11 cellular contexts compared by ENCODE assay signal in the genomic region with DNA sequence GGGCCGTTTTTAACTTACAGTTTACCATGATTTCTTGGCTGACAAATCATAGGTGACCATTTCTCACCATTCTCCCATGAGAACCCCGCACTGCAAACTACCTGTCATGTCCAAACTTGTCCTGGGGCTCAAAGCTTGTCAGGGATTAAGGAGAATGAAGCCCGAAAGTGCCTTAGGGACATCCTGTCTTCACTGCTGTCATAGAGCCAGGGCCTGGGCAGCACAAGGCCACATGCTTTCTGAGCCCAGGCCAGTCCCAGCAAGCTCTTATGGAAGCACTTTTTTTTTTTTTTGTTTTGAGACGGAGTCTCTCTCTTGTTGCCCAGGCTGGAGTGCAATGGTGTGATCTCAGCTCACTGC. TPM values are rescaled to one million over a fixed set of nuclear protein-coding genes. Genes with fewer than 3 reads are reported as not detected.
DNase-seq lines count a peak whose midpoint lies in the region; ATAC-seq and TF ChIP-seq lines count a peak whose summit lies in the region.
"Had no signal": no experiment of that assay in that cellular context is flagged by ENCODE, and none has a peak within 500 bp of the region (broad histone marks: within the 10 kb centered on the region; RNA-seq: fewer than 3 reads in every experiment).

No MANE protein-coding gene starts in this region.

- DNase-seq in CD14-positive monocyte (ENCODE audit: low spot score): no peak
- DNase-seq in cerebellar cortex (ENCODE audit: low spot score): peak; percentile 88
- no peak for DNase-seq in natural killer cell treated with Interleukin-12 subunit alpha and Interleukin-12 subunit beta and Interleukin-15 and Interleukin-18, amount 100 ng/mL, for 72 hours (ENCODE audit: low spot score)
- no peak for DNase-seq in kidney glomerular epithelial cell (lab: John Stamatoyannopoulos, UW)
- DNase-seq in HCEC 1CT: no peak
- no peak for DNase-seq in SIG-M5 (lab: John Stamatoyannopoulos, UW)
- DNase-seq: activated CD4-positive, CD25-positive, alpha-beta regulatory T cell; GDM1; sigmoid colon had no signal

- TF ChIP-seq CTCF in CD14-positive monocyte (IDR thresholded peaks at IDR 0.05): no peak

- H3K27me3 Mint-ChIP-seq in CD14-positive monocyte (ENCODE audit: low read depth in 3 of 3) (peaks cover 0 to 2% (median 2%) of the 10 kb centered on the region in 3 donors), IgD-negative memory B cell (no peaks in the 10 kb centered on the region)
- H3K27me3 Mint-ChIP-seq in natural killer cell treated with Interleukin-12 subunit alpha and Interleukin-12 subunit beta and Interleukin-15 and Interleukin-18, amount 100 ng/mL, for 72 hours: no peaks in the 10 kb centered on the region

- H3K9me3 Mint-ChIP-seq in CD14-positive monocyte (no peaks in the 10 kb centered on the region), IgD-negative memory B cell (no peaks in the 10 kb centered on the region)
- no peaks in the 10 kb centered on the region for H3K9me3 Mint-ChIP-seq in natural killer cell treated with Interleukin-12 subunit alpha and Interleukin-12 subunit beta and Interleukin-15 and Interleukin-18, amount 100 ng/mL, for 72 hours

- intact Hi-C loops in CD14-positive monocyte (cut with micrococcal nuclease): no loop called here

- ATAC-seq in natural killer cell treated with Interleukin-12 subunit alpha and Interleukin-12 subunit beta and Interleukin-15 and Interleukin-18, amount 100 ng/mL, for 72 hours: no peak
- no peak for ATAC-seq in GM21526 (IDR thresholded peaks at IDR 0.05; ENCODE audit: low FRiP score, unreplicated experiment)

- H3K4me3 Mint-ChIP-seq in CD14-positive monocyte: no peak overlapping the region
- H3K4me3 Mint-ChIP-seq in IgD-negative memory B cell: peak overlapping the region in 3 of 4 donors; percentile 21 to 76 (median 24)
- no peak overlapping the region for H3K4me3 Mint-ChIP-seq in natural killer cell treated with Interleukin-12 subunit alpha and Interleukin-12 subunit beta and Interleukin-15 and Interleukin-18, amount 100 ng/mL, for 72 hours

- peaks cover 33 to 72% of the 10 kb centered on the region in 2 donors for H3K36me3 Mint-ChIP-seq in CD14-positive monocyte
- H3K36me3 Mint-ChIP-seq in IgD-negative memory B cell: peaks cover 3% of the 10 kb centered on the region
- peaks cover 4% of the 10 kb centered on the region for H3K36me3 Mint-ChIP-seq in natural killer cell treated with Interleukin-12 subunit alpha and Interleukin-12 subunit beta and Interleukin-15 and Interleukin-18, amount 100 ng/mL, for 72 hours

- H3K4me1 Mint-ChIP-seq in CD14-positive monocyte (peaks cover 64% of the 10 kb centered on the region), IgD-negative memory B cell (peaks cover 49 to 59% (median 55%) of the 10 kb centered on the region in 3 donors)
- peaks cover 56 to 69% of the 10 kb centered on the region in 2 donors for H3K4me1 Mint-ChIP-seq in natural killer cell treated with Interleukin-12 subunit alpha and Interleukin-12 subunit beta and Interleukin-15 and Interleukin-18, amount 100 ng/mL, for 72 hours (ENCODE audit: low read depth in 2 of 2)

- peak overlapping the region in 5 of 7 donors; percentile 20 to 78 (median 64) for H3K27ac Mint-ChIP-seq in CD14-positive monocyte
- peak overlapping the region in 2 of 3 donors; percentile 7 to 89 for H3K27ac Mint-ChIP-seq in IgD-negative memory B cell
- peak overlapping the region; percentile 60 to 76 for H3K27ac Mint-ChIP-seq in natural killer cell treated with Interleukin-12 subunit alpha and Interleukin-12 subunit beta and Interleukin-15 and Interleukin-18, amount 100 ng/mL, for 72 hours

RNA-seq across cellular contexts. Expression of a gene that starts 33.9 kb away (rescaled TPM):
- polyA plus RNA-seq in CD14-positive monocyte (10 to 100 TPM; 38.5 to 51.4 TPM), IgD-negative memory B cell (81.8 TPM)
- 10 to 100 TPM; 59.2 to 68.4 TPM for total RNA-seq in natural killer cell treated with Interleukin-12 subunit alpha and Interleukin-12 subunit beta and Interleukin-15 and Interleukin-18, amount 100 ng/mL, for 72 hours

RNA-seq across cellular contexts. Expression of a gene that starts 54.9 kb away (rescaled TPM):
- polyA plus RNA-seq in CD14-positive monocyte (not detected), IgD-negative memory B cell (not detected)
- total RNA-seq in natural killer cell treated with Interleukin-12 subunit alpha and Interleukin-12 subunit beta and Interleukin-15 and Interleukin-18, amount 100 ng/mL, for 72 hours: 1 to 10 TPM; 1.1 to 1.9 TPM

RNA-seq across cellular contexts. Expression of a gene that starts 55.1 kb away (rescaled TPM):
- polyA plus RNA-seq in CD14-positive monocyte (100 to 1,000 TPM; 119 to 135 TPM), IgD-negative memory B cell (167 TPM)
- 100 to 1,000 TPM; 465 to 518 TPM for total RNA-seq in natural killer cell treated with Interleukin-12 subunit alpha and Interleukin-12 subunit beta and Interleukin-15 and Interleukin-18, amount 100 ng/mL, for 72 hours

Comparison
In these comparisons a context has a peak if more than half of its experiments do, and no peak if none do; other contexts are left out.
1. H3K4me3 Mint-ChIP-seq: peak in IgD-negative memory B cell (3 of 4); none in CD14-positive monocyte (0 of 2) and natural killer cell treated with Interleukin-12 subunit alpha and Interleukin-12 subunit beta and Interleukin-15 and Interleukin-18, amount 100 ng/mL, for 72 hours (single experiment).
2. Peak in every context shown above with its lines, with median percentiles within 50 percentile points of each other: H3K27ac Mint-ChIP-seq.